In genomic region chr1:84505167-84506001, GRCh38 we compare ENCODE assay signal across 8 cellular contexts. TPM values are rescaled to one million over a fixed set of nuclear protein-coding genes. Genes with fewer than 3 reads are reported as not detected.
DNase-seq lines count a peak whose midpoint lies in the region; ATAC-seq and TF ChIP-seq lines count a peak whose summit lies in the region.

No MANE protein-coding gene starts in this region.

- peaks cover 27% of the 10 kb centered on the region for H3K4me1 Mint-ChIP-seq in Calu3 (ENCODE audit: low read depth, unreplicated experiment)

- H3K36me3 Mint-ChIP-seq in Calu3 (ENCODE audit: insufficient read depth, unreplicated experiment) = peaks cover 50% of the 10 kb centered on the region

- peak overlapping the region; percentile 96 for H3K27ac ChIP-seq in right cardiac atrium (ENCODE audit: low read length)
- H3K27ac ChIP-seq in rectal smooth muscle tissue (ENCODE audit: low read depth, low read length) = peak overlapping the region; percentile 97

- DNase-seq in Calu3 = no peak
- peak; percentile 83 for DNase-seq in NCI-H510A (lab: John Stamatoyannopoulos, UW)
- peak; percentile 69 for DNase-seq in amniotic stem cell (lab: John Stamatoyannopoulos, UW)
- peak; percentile 80 to 89 (median 89) for DNase-seq in right cardiac atrium
- DNase-seq in NCI-H187 treated with DMSO at 0.1 percent for 48 hours (lab: John Stamatoyannopoulos, UW) = no peak

- H3K4me3 ChIP-seq in right cardiac atrium (ENCODE audit: low read length) = peak overlapping the region; percentile 90
- peak overlapping the region; percentile 86 for H3K4me3 ChIP-seq in rectal smooth muscle tissue (ENCODE audit: low read length)

- H3K9me3 ChIP-seq in right cardiac atrium (ENCODE audit: control insufficient read depth, low read length) = no peaks in the 10 kb centered on the region

- H3K9me3 Mint-ChIP-seq in Calu3 (ENCODE audit: low read depth, unreplicated experiment) = no peaks in the 10 kb centered on the region

- H3K27me3 ChIP-seq in right cardiac atrium (ENCODE audit: control insufficient read depth, insufficient read depth) (no peaks in the 10 kb centered on the region), rectal smooth muscle tissue (ENCODE audit: control insufficient read depth, insufficient read depth, low read length) (no peaks in the 10 kb centered on the region)

- TF ChIP-seq CTCF in Calu3 (IDR thresholded peaks at IDR 0.05; ENCODE audit: unreplicated experiment) = no peak

- H3K9ac ChIP-seq in rectal smooth muscle tissue (ENCODE audit: low read length) = peak overlapping the region; percentile 86

- CTCF ChIA-PET in Calu3 (lab: Charles Lee) = interaction anchor here (0.6 to 1.1 kb wide), 7 partner anchors 25 to 277 kb away, joined by 3 to 4 read pairs (median 3); partner anchors contain the start of gene CTBS

- H3K27me3 Mint-ChIP-seq in Calu3 (ENCODE audit: unreplicated experiment) = no peaks in the 10 kb centered on the region

- H3K4me1 ChIP-seq in right cardiac atrium (ENCODE audit: control insufficient read depth, insufficient read depth, low read length) (no peaks in the 10 kb centered on the region), rectal smooth muscle tissue (ENCODE audit: control insufficient read depth, insufficient read depth, low read length) (peaks cover 12% of the 10 kb centered on the region)

- ATAC-seq in GM19035 (IDR thresholded peaks at IDR 0.05; ENCODE audit: unreplicated experiment) (peak; percentile 42), HG03139 (IDR thresholded peaks at IDR 0.05; ENCODE audit: unreplicated experiment) (peak; percentile 28), right cardiac atrium (peak; percentile 80 to 83)

- intact Hi-C loops in Calu3 (cut with micrococcal nuclease; ENCODE audit: unreplicated experiment) = loop anchor here (2.0 to 5.0 kb wide), 2 partner anchors 67 to 115 kb away; partner anchors contain the start of gene CTBS
- intact Hi-C loops in right cardiac atrium (cut with DNase I) = no loop called here

- H3K27ac Mint-ChIP-seq in Calu3 (ENCODE audit: unreplicated experiment) = peak overlapping the region; percentile 87

- H3K36me3 ChIP-seq in rectal smooth muscle tissue (ENCODE audit: control insufficient read depth, insufficient read depth, low read length) = no peaks in the 10 kb centered on the region

- WGBS in right cardiac atrium = under 1% methylated on average over 58 of the region's 58 CpGs

- BruUV-seq in Calu3 (replicated peaks; lab: Mats Ljungman, UMichigan) = no TSS peak

- H3K4me3 Mint-ChIP-seq in Calu3 (ENCODE audit: low read depth, unreplicated experiment) = peak overlapping the region; percentile 89

RNA-seq across cellular contexts. Expression of gene SPATA1, which starts 0.8 kb away (rescaled TPM):
- total RNA-seq in Calu3 (2022) (0.52 and 0.73 TPM in 2 replicates), right cardiac atrium (1 to 10 TPM in 3 of 4 donors, under 1 TPM in 1; 0.69 to 2.5 (median 1.5) TPM)
- 0.57 TPM for polyA plus RNA-seq in right cardiac atrium

RNA-seq across cellular contexts. Expression of gene GNG5, which starts 1.0 kb away (rescaled TPM):
- total RNA-seq in Calu3 (2022) (117 and 118 TPM in 2 replicates), right cardiac atrium (100 to 1,000 TPM; 149 to 162 (median 155) TPM)
- polyA plus RNA-seq in right cardiac atrium = 341 TPM

RNA-seq across cellular contexts. Expression of gene RPF1, which starts 26.3 kb away (rescaled TPM):
- total RNA-seq in Calu3 (2022) (33.6 TPM in 2 replicates), right cardiac atrium (10 to 100 TPM; 30.0 to 34.9 (median 31.3) TPM)
- 37.3 TPM for polyA plus RNA-seq in right cardiac atrium

Comparison
In these comparisons a context has a peak if more than half of its experiments do, and no peak if none do; other contexts are left out.
1. DNase-seq: peak in NCI-H510A (single experiment), amniotic stem cell (single experiment) and right cardiac atrium (3 of 3); none in Calu3 (single experiment) and NCI-H187 treated with DMSO at 0.1 percent for 48 hours (single experiment).
2. ATAC-seq: peak in every context shown above with its lines; median percentile 82 in right cardiac atrium; 42 in GM19035; 28 in HG03139.